Comparison of ENCODE assay signal across 1 cellular context in the genomic region with DNA sequence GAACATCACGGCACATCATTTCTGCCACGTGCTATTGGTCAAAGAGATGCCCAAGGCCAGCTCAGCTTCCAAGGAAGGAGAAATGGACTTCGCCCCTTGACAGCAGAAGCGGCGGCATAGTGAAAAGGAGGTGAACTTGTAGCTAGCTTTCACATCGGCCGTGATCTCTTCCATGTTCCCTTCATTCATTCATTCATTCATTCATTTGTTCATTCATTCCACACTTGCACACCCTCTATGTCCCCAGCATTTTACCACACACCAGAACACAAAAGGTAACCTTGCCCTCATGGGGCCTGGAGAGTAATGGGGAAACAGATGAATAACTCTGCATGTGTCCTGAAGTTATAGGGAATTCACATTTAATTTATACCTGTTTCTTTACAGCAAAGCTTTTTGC.
A peak's percentile ranks its signal among the peaks of the same experiment; 100 is the strongest.
TF ChIP-seq lines count a peak whose summit lies in the region.

No MANE protein-coding gene starts in this region.

TF ChIP-seq in K562, 482 proteins besides CTCF, POLR2A, EP300 and RAD21:
- TF ChIP-seq ZNF24 (IDR thresholded peaks at IDR 0.05) (peak; percentile 67; the same call in 1 of the 2 replicates), AFF1 (IDR thresholded peaks at IDR 0.05; ENCODE audit: low read depth in 1 of 2, partially characterized antibody in 2 of 2) (no peak)
TF ChIP-seq in K562: peak in this region for 1.
